In the genomic region with DNA sequence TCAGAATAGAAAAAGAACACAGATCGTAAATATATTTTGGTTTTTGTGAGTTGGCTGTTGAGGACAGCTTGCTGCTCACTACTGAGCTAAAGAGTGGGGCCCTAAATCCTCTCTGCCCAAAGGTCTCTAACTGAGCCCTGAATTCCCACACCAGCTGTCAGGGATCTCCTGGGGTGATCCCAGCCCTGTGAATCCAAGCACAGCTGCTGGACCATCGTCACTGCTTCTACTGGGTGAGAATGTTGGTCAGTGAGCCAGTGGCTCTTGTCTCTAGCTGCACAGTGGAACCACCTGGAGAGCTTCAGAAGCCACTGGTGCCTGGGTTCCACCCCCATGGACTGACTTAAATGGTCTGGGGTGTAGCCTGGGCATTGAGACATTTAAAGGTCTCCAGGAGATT, we compare ENCODE assay signal across 18 cellular contexts. TPM values are rescaled to one million over a fixed set of nuclear protein-coding genes. Genes with fewer than 3 reads are reported as not detected.
DNase-seq lines count a peak whose midpoint lies in the region; ATAC-seq and TF ChIP-seq lines count a peak whose summit lies in the region.
"Had no signal": no experiment of that assay in that cellular context is flagged by ENCODE, and none has a peak within 500 bp of the region (broad histone marks: within the 10 kb centered on the region; RNA-seq: fewer than 3 reads in every experiment).

No MANE protein-coding gene starts in this region.

- H3K36me3 ChIP-seq in WERI-Rb-1 (no peaks in the 10 kb centered on the region), left ventricle myocardium inferior (peaks cover 19% of the 10 kb centered on the region), psoas muscle (ENCODE audit: insufficient read depth in 1 of 2, low read depth in 1 of 2) (peaks cover 6 to 57% of the 10 kb centered on the region in 2 donors)
- H3K36me3 ChIP-seq: BLaER1 had no signal

- H3K4me1 ChIP-seq in left ventricle myocardium inferior (peaks cover 56% of the 10 kb centered on the region), psoas muscle (peaks cover 4% of the 10 kb centered on the region)
- H3K4me1 ChIP-seq: BLaER1, Caco-2, foreskin keratinocyte had no signal

- POLR2A ChIA-PET in AG04450 (lab: Yijun Ruan, JAX) = interaction anchor here (1.0 kb wide), 1 partner anchor 15 kb away, joined by 3 read pairs; no protein-coding TSS in a partner anchor

- no peak for DNase-seq in AG04450 (ENCODE audit: low read depth, low spot score)
- DNase-seq in WERI-Rb-1 = peak; percentile 79
- peak; percentile 33 for DNase-seq in left ventricle myocardium inferior
- DNase-seq in psoas muscle = no peak
- no peak for DNase-seq in NCI-H2196 (lab: John Stamatoyannopoulos, UW; ENCODE audit: unreplicated experiment)
- DNase-seq in mucosa of gallbladder (ENCODE audit: low spot score) = no peak
- no peak for DNase-seq in NCI-H1092 treated with DMSO at 0.1 percent for 48 hours (lab: John Stamatoyannopoulos, UW)
- DNase-seq: activated CD4-positive, alpha-beta T cell treated with anti-CD3 and anti-CD28 coated beads, Interleukin-2, amount 50 U/mL, for 4 hours; activated gamma-delta T cell treated with Interleukin-2 at 50 U/mL for 16 hours; Caco-2; foreskin keratinocyte; NCI-H1417 treated with DMSO at 0.1 percent for 48 hours; NCI-H2171 treated with DMSO at 0.1 percent for 48 hours; PC-3; stimulated activated CD4-positive, alpha-beta T cell treated with anti-CD3 and anti-CD28 coated beads, Interleukin-12 subunit alpha, Interleukin-12 subunit beta, amount 100 ng/mL, for 4 hours; T-helper 17 cell had no signal

- peak in 2 of 4 donors; percentile 18 to 31 for ATAC-seq in psoas muscle
- ATAC-seq in HG02798 (IDR thresholded peaks at IDR 0.05; ENCODE audit: poor library complexity, unreplicated experiment) = no peak
- ATAC-seq: foreskin keratinocyte, PC-3, T-helper 17 cell had no signal

- intact Hi-C loops in left ventricle myocardium inferior (cut with micrococcal nuclease) (no loop called here), psoas muscle (cut with DNase I) (loop anchor here in 1 of 2 donors (5.0 kb wide), 1 partner anchor 71 kb away; no protein-coding TSS in a partner anchor)

- H3K27ac ChIP-seq in AG04450 (ENCODE audit: low read depth, low read length) = peak overlapping the region; percentile 62
- H3K27ac ChIP-seq in WERI-Rb-1 = peak overlapping the region; percentile 18; the same call in 1 of the 2 replicates
- H3K27ac ChIP-seq in left ventricle myocardium inferior (replicated peaks) = peak overlapping the region; percentile 68
- peak overlapping the region; percentile 53 for H3K27ac ChIP-seq in psoas muscle
- H3K27ac ChIP-seq: BLaER1, foreskin keratinocyte had no signal

- 48 to 58% (median 53%) methylated on average over 2 of the region's 2 CpGs for WGBS in psoas muscle, 3 donors

- CTCF ChIA-PET in AG04450 (lab: Charles Lee) = interaction anchor here (1.2 to 20.9 kb wide), 5 partner anchors 12 to 108 kb away, joined by 3 to 685 read pairs (median 6); a partner anchor contains a TSS

- no peak overlapping the region for H3K4me3 ChIP-seq in AG04450 (ENCODE audit: low read depth, low read length)
- H3K4me3 ChIP-seq in WERI-Rb-1 (ENCODE audit: low read depth, low read length) = no peak overlapping the region
- no peak overlapping the region for H3K4me3 ChIP-seq in left ventricle myocardium inferior
- H3K4me3 ChIP-seq in psoas muscle = no peak overlapping the region
- H3K4me3 ChIP-seq: BLaER1 had no signal

- TF ChIP-seq CTCF in AG04450 (IDR thresholded peaks at IDR 0.05; ENCODE audit: low read depth, low read length) (no peak), WERI-Rb-1 (IDR thresholded peaks at IDR 0.05; ENCODE audit: low read depth, low read length) (no peak), left ventricle myocardium inferior (IDR thresholded peaks at IDR 0.05; ENCODE audit: borderline replicate concordance) (no peak), psoas muscle (IDR thresholded peaks at IDR 0.05) (no peak)

- H3K9me3 ChIP-seq in AG04450 (ENCODE audit: control insufficient read depth, insufficient read depth, low read length) (no peaks in the 10 kb centered on the region), WERI-Rb-1 (ENCODE audit: severe bottlenecking) (no peaks in the 10 kb centered on the region), left ventricle myocardium inferior (replicated peaks) (no peaks in the 10 kb centered on the region), psoas muscle (no peaks in the 10 kb centered on the region)
- H3K9me3 ChIP-seq: BLaER1, Caco-2 had no signal

- H3K27me3 ChIP-seq in AG04450 (ENCODE audit: control insufficient read depth, insufficient read depth, low read length) (no peaks in the 10 kb centered on the region), WERI-Rb-1 (ENCODE audit: insufficient read depth, low read depth, severe bottlenecking) (no peaks in the 10 kb centered on the region), left ventricle myocardium inferior (ENCODE audit: low read depth) (no peaks in the 10 kb centered on the region), psoas muscle (ENCODE audit: insufficient read depth in 3 of 3, low read length in 2 of 3) (no peaks in the 10 kb centered on the region)
- H3K27me3 ChIP-seq: BLaER1, foreskin keratinocyte had no signal

RNA-seq across cellular contexts. Expression of a gene that starts 58.5 kb away (rescaled TPM):
- polyA plus RNA-seq in AG04450 (2011; rRNA removed) = 3.5 and 4.9 TPM in 2 replicates
- 6.3 and 6.5 TPM in 2 replicates for polyA minus RNA-seq in AG04450 (2011; rRNA and poly(A)+ RNA removed)
- total RNA-seq in left ventricle myocardium inferior = 62.6 TPM
- total RNA-seq in psoas muscle = 100 to 1,000 TPM in 2 of 4 donors, 10 to 100 TPM in 2; 49.1 to 206 (median 90.3) TPM
- polyA plus RNA-seq in psoas muscle = 100 to 1,000 TPM in 1 of 3 donors, 10 to 100 TPM in 2; 27.1 to 129 (median 68.6) TPM
- 5.0 TPM for total RNA-seq in mucosa of gallbladder
- total RNA-seq: T-helper 17 cell had no signal

Comparison
In these comparisons a context has a peak if more than half of its experiments do, and no peak if none do; other contexts are left out.
1. DNase-seq: peak in WERI-Rb-1 (single experiment) and left ventricle myocardium inferior (single experiment); none in AG04450 (single experiment), psoas muscle (0 of 2), NCI-H2196 (single experiment), mucosa of gallbladder (single experiment) and NCI-H1092 treated with DMSO at 0.1 percent for 48 hours (single experiment).
2. H3K27ac ChIP-seq: peak in every context shown above with its lines; median percentile 68 in left ventricle myocardium inferior; 62 in AG04450; 53 in psoas muscle; 18 in WERI-Rb-1.